Comparison of ENCODE assay signal across 20 cellular contexts in genomic region chr2:85476624-85477023, GRCh38. TPM values are rescaled to one million over a fixed set of nuclear protein-coding genes. Genes with fewer than 3 reads are reported as not detected.
DNase-seq lines count a peak whose midpoint lies in the region; ATAC-seq, FAIRE-seq and TF ChIP-seq lines count a peak whose summit lies in the region.
"Had no signal": no experiment of that assay in that cellular context is flagged by ENCODE, and none has a peak within 500 bp of the region (broad histone marks: within the 10 kb centered on the region; RNA-seq: fewer than 3 reads in every experiment).

No MANE protein-coding gene starts in this region.

- no TSS peak for BruUV-seq in HCT116 (replicated peaks; lab: Mats Ljungman, UMichigan)

- no peak overlapping the region for H3K4me3 ChIP-seq in A549
- H3K4me3 ChIP-seq in HCT116 (replicated peaks in 1 of 2; ENCODE audit: low read depth in 1 of 2, low read length in 2 of 2), result no peak overlapping the region
- H3K4me3 ChIP-seq in endodermal cell (ENCODE audit: low read length), result no peak overlapping the region
- no peak overlapping the region for H3K4me3 ChIP-seq in neural progenitor cell
- H3K4me3 ChIP-seq: GM23248, K562, PC-9 had no signal

- intact Hi-C loops in HCT116 (cut with micrococcal nuclease), result no loop called here

- H4K20me1 ChIP-seq in HCT116 (ENCODE audit: insufficient read depth) (no peaks in the 10 kb centered on the region), neural progenitor cell (ENCODE audit: low read depth) (no peaks in the 10 kb centered on the region)

- 85% methylated on average over 1 of the region's 1 CpG for WGBS in A549 (ENCODE audit: missing lambda C conversion rate)
- WGBS in endodermal cell (ENCODE audit: insufficient coverage in 1 of 2, insufficient read length in 1 of 2), 2 experiments, result 41 to 67% methylated on average over 1 of the region's 1 CpG

- CTCF ChIA-PET in A549 (lab: Yijun Ruan, JAX) (interaction anchor here (0.9 to 4.5 kb wide), 8 partner anchors 9 to 57 kb away, joined by 3 to 15 read pairs (median 5); no protein-coding TSS in a partner anchor), HCT116 (lab: Charles Lee) (no interaction called here)
- CTCF ChIA-PET in activated CD8-positive, alpha-beta memory T cell treated with anti-CD3 and anti-CD28 coated beads, Interleukin-2, amount 10 ng/mL, durations not matched to agents 7 days and 5 days (lab: Charles Lee), result interaction anchor here (1.7 kb wide), 1 partner anchor 86 kb away, joined by 3 read pairs; no protein-coding TSS in a partner anchor

- H3F3A ChIP-seq in neural progenitor cell (ENCODE audit: low read depth), result no peaks in the 10 kb centered on the region

- no peak for TF ChIP-seq RAD21 in A549 (conservative IDR thresholded peaks at IDR 0.05 in 1 of 2, IDR thresholded peaks at IDR 0.05 in 1 of 2)
- TF ChIP-seq RAD21 in HCT116 (IDR thresholded peaks at IDR 0.05; ENCODE audit: low read depth), result no peak

- H3K9me3 ChIP-seq in A549 (no peaks in the 10 kb centered on the region), HCT116 (ENCODE audit: control insufficient read depth in 1 of 2, insufficient read depth in 1 of 2, low read depth in 1 of 2, low read length in 2 of 2) (no peaks in the 10 kb centered on the region), endodermal cell (ENCODE audit: control insufficient read depth, low read length) (no peaks in the 10 kb centered on the region), neural progenitor cell (ENCODE audit: low read depth) (no peaks in the 10 kb centered on the region)
- H3K9me3 ChIP-seq: SK-N-SH had no signal

- no peaks in the 10 kb centered on the region for H3K36me3 ChIP-seq in HCT116 (ENCODE audit: control insufficient read depth in 1 of 2, insufficient read depth in 2 of 2, low read length in 2 of 2)
- no peaks in the 10 kb centered on the region for H3K36me3 ChIP-seq in endodermal cell (ENCODE audit: control insufficient read depth, insufficient read depth, low read length)
- no peaks in the 10 kb centered on the region for H3K36me3 ChIP-seq in neural progenitor cell

- no peak for TF ChIP-seq EP300 in A549 (IDR thresholded peaks at IDR 0.05)

- TF ChIP-seq CTCF in A549 (IDR thresholded peaks at IDR 0.05), result no peak
- no peak for TF ChIP-seq CTCF in HCT116 (IDR thresholded peaks at IDR 0.05 in 2 of 3, conservative IDR thresholded peaks at IDR 0.05 in 1 of 3; ENCODE audit: borderline replicate concordance in 1 of 3, insufficient read depth in 1 of 3, low read depth in 2 of 3, low read length in 2 of 3)
- no peak for TF ChIP-seq CTCF in endodermal cell (conservative IDR thresholded peaks at IDR 0.05)
- no peak for TF ChIP-seq CTCF in neural progenitor cell (IDR thresholded peaks at IDR 0.05)

- H3K27me3 ChIP-seq in HCT116 (ENCODE audit: insufficient read depth, low read length) (no peaks in the 10 kb centered on the region), endodermal cell (ENCODE audit: control insufficient read depth, insufficient read depth, low read length, poor library complexity, severe bottlenecking) (no peaks in the 10 kb centered on the region), neural progenitor cell (no peaks in the 10 kb centered on the region)

- H3K4me2 ChIP-seq in A549 (peak overlapping the region; percentile 22; the same call in 1 of the 3 replicates), HCT116 (ENCODE audit: low read length) (no peak overlapping the region), neural progenitor cell (no peak overlapping the region)
- H3K4me2 ChIP-seq: PC-9, SK-N-SH had no signal

- H3K9ac ChIP-seq in HCT116 (ENCODE audit: low read length), result no peak overlapping the region
- H3K9ac ChIP-seq in endodermal cell (ENCODE audit: extremely low read depth, low read length, poor library complexity, severe bottlenecking), result peak overlapping the region; percentile 11
- no peak overlapping the region for H3K9ac ChIP-seq in neural progenitor cell
- H3K9ac ChIP-seq: GM23248, SK-N-SH had no signal

- no peak overlapping the region for H3K27ac Mint-ChIP-seq in endodermal cell
- H3K27ac Mint-ChIP-seq in neural progenitor cell, result no peak overlapping the region
- H3K27ac Mint-ChIP-seq in activated CD8-positive, alpha-beta memory T cell treated with anti-CD3 and anti-CD28 coated beads, Interleukin-2, amount 10 ng/mL, durations not matched to agents 7 days and 5 days, result no peak overlapping the region

- no peak for TF ChIP-seq POLR2A in A549 (IDR thresholded peaks at IDR 0.05; ENCODE audit: low read length)
- TF ChIP-seq POLR2A in HCT116 (IDR thresholded peaks at IDR 0.05; ENCODE audit: borderline replicate concordance, extremely low read depth, insufficient read depth, insufficient read length), result no peak

- H2AFZ ChIP-seq in HCT116 (ENCODE audit: low read depth, low read length, poor library complexity, severe bottlenecking) (peak overlapping the region; percentile 48), neural progenitor cell (replicated peaks) (peak overlapping the region; percentile 92)
- H2AFZ ChIP-seq: GM23248, PC-9 had no signal

- H3K4me1 ChIP-seq in A549 (peaks cover 22% of the 10 kb centered on the region), HCT116 (ENCODE audit: control insufficient read depth in 1 of 2, insufficient read depth in 2 of 2, low read length in 2 of 2) (peaks cover 1 to 14% of the 10 kb centered on the region in 2 experiments; a peak in 3 of 4 replicates), endodermal cell (ENCODE audit: control insufficient read depth, insufficient read depth, low read length) (no peaks in the 10 kb centered on the region), neural progenitor cell (peaks cover 14% of the 10 kb centered on the region)

- no peak for FAIRE-seq in A549 (lab: Jason Lieb, UNC)
- FAIRE-seq: GM12891, K562 had no signal

- RAD21 ChIA-PET in HCT116 (lab: Charles Lee; ENCODE audit: low non-redundant PET in 1 of 2, low total read pairs in 2 of 2, uncharacterized antibody in 2 of 2, unreplicated experiment in 2 of 2), result no interaction called here

- H3K9me3 Mint-ChIP-seq in endodermal cell (no peaks in the 10 kb centered on the region), neural progenitor cell (no peaks in the 10 kb centered on the region)
- no peaks in the 10 kb centered on the region for H3K9me3 Mint-ChIP-seq in activated CD8-positive, alpha-beta memory T cell treated with anti-CD3 and anti-CD28 coated beads, Interleukin-2, amount 10 ng/mL, durations not matched to agents 7 days and 5 days (ENCODE audit: low read depth)

- no peak overlapping the region for H3K4me3 Mint-ChIP-seq in endodermal cell
- no peak overlapping the region for H3K4me3 Mint-ChIP-seq in neural progenitor cell
- H3K4me3 Mint-ChIP-seq in activated CD8-positive, alpha-beta memory T cell treated with anti-CD3 and anti-CD28 coated beads, Interleukin-2, amount 10 ng/mL, durations not matched to agents 7 days and 5 days, result no peak overlapping the region
- H3K4me3 Mint-ChIP-seq: CD4-positive, CD25-positive, alpha-beta regulatory T cell had no signal

- H3K4me1 Mint-ChIP-seq in endodermal cell (peaks cover 19% of the 10 kb centered on the region), neural progenitor cell (peaks cover 7% of the 10 kb centered on the region)
- H3K4me1 Mint-ChIP-seq in activated CD8-positive, alpha-beta memory T cell treated with anti-CD3 and anti-CD28 coated beads, Interleukin-2, amount 10 ng/mL, durations not matched to agents 7 days and 5 days, result no peaks in the 10 kb centered on the region
- H3K4me1 Mint-ChIP-seq: CD4-positive, CD25-positive, alpha-beta regulatory T cell had no signal

- peak in 1 of 2 experiments; percentile 11; a peak in 1 of 6 replicates for ATAC-seq in A549
- no peak for ATAC-seq in HCT116
- ATAC-seq in activated CD8-positive, alpha-beta memory T cell treated with anti-CD3 and anti-CD28 coated beads, Interleukin-2, amount 10 ng/mL, durations not matched to agents 7 days and 5 days, result no peak
- ATAC-seq in HG03571 (IDR thresholded peaks at IDR 0.05; ENCODE audit: unreplicated experiment), result no peak
- ATAC-seq: K562 had no signal

- no peaks in the 10 kb centered on the region for H3K27me3 Mint-ChIP-seq in endodermal cell (ENCODE audit: insufficient read depth)
- no peaks in the 10 kb centered on the region for H3K27me3 Mint-ChIP-seq in neural progenitor cell (ENCODE audit: insufficient read depth, low read depth)
- H3K27me3 Mint-ChIP-seq in activated CD8-positive, alpha-beta memory T cell treated with anti-CD3 and anti-CD28 coated beads, Interleukin-2, amount 10 ng/mL, durations not matched to agents 7 days and 5 days, result peaks cover 3% of the 10 kb centered on the region

- H3K36me3 Mint-ChIP-seq in endodermal cell (ENCODE audit: low read depth), result no peaks in the 10 kb centered on the region
- no peaks in the 10 kb centered on the region for H3K36me3 Mint-ChIP-seq in neural progenitor cell
- no peaks in the 10 kb centered on the region for H3K36me3 Mint-ChIP-seq in activated CD8-positive, alpha-beta memory T cell treated with anti-CD3 and anti-CD28 coated beads, Interleukin-2, amount 10 ng/mL, durations not matched to agents 7 days and 5 days
- H3K36me3 Mint-ChIP-seq: CD4-positive, CD25-positive, alpha-beta regulatory T cell had no signal

- POLR2A ChIA-PET in A549 (lab: Yijun Ruan, JAX), result interaction anchor here (0.8 to 2.0 kb wide), 2 partner anchors 62 kb away, joined by 5 to 7 read pairs; partner anchors contain the start of gene MAT2A
- POLR2A ChIA-PET in HCT116 (lab: Charles Lee), result interaction anchor here (1.1 kb wide), 1 partner anchor 70 kb away, joined by 4 read pairs; no protein-coding TSS in a partner anchor

- H3K27ac ChIP-seq in A549 (peak overlapping the region; percentile 23 to 53; a peak in 3 of 6 replicates), HCT116 (ENCODE audit: low read depth, low read length) (no peak overlapping the region), endodermal cell (ENCODE audit: low read depth, low read length) (no peak overlapping the region), neural progenitor cell (no peak overlapping the region)
- H3K27ac ChIP-seq: GM23248, PC-9 had no signal

- H3K9me2 ChIP-seq in HCT116 (ENCODE audit: insufficient read depth), result no peaks in the 10 kb centered on the region
- H3K9me2 ChIP-seq: SK-N-SH had no signal

- H3K79me2 ChIP-seq in HCT116 (ENCODE audit: insufficient read depth, low read length) (no peaks in the 10 kb centered on the region), neural progenitor cell (ENCODE audit: low read depth) (no peaks in the 10 kb centered on the region)

- DNase-seq in A549 (ENCODE audit: low read depth in 1 of 2, low spot score in 1 of 2) (no peak), HCT116 (ENCODE audit: low read depth, low spot score) (no peak), endodermal cell (no peak), neural progenitor cell (ENCODE audit: low spot score) (no peak), 8988T (no peak), NCI-H526 (lab: John Stamatoyannopoulos, UW) (no peak)
- no peak for DNase-seq in activated CD8-positive, alpha-beta memory T cell treated with anti-CD3 and anti-CD28 coated beads, Interleukin-2, amount 10 ng/mL, durations not matched to agents 7 days and 5 days
- DNase-seq: CD4-positive, CD25-positive, alpha-beta regulatory T cell; DMS153; GM23248; NCI-H1092; NCI-H1436 treated with DMSO at 0.1 percent for 48 hours; NCI-H1930; PC-9; SIG-M5; SK-N-SH had no signal

RNA-seq across cellular contexts. Expression of gene SH2D6, which starts 58.1 kb away (rescaled TPM):
- polyA plus RNA-seq in A549 (2011; rRNA removed), result 1.3 and 1.8 TPM in 2 replicates
- 0.48 and 0.69 TPM in 2 replicates for polyA plus RNA-seq in A549 (2012; cell fraction: cytosol; rRNA removed)
- 2.1 and 3.2 TPM in 2 replicates for polyA plus RNA-seq in A549 (2012; cell fraction: nucleus; rRNA removed)
- 1.4 to 1.5 TPM (median 1.4 TPM) in 3 replicates for polyA plus RNA-seq in A549 (2017; fragmentation: RNase III; extraction: RNeasy Plus Mini Kit Qiagen cat#74134 plus additional on column Dnase treatment)
- 0.83 and 1.9 TPM in 2 replicates for polyA minus RNA-seq in A549 (2011; rRNA and poly(A)+ RNA removed)
- 2.7 TPM for total RNA-seq in HCT116 (2021; ENCODE audit: unreplicated experiment)
- 0.51 and 1.1 TPM in 2 replicates for polyA plus RNA-seq in HCT116 (2012)
- 1 to 10 TPM in 1 of 2 donors, under 1 TPM in 1; 0.68 to 1.1 TPM for total RNA-seq in endodermal cell
- 0.28 TPM for polyA plus RNA-seq in endodermal cell (2013, experiment 1 of 2)
- 0.70 TPM for polyA plus RNA-seq in endodermal cell (2013, experiment 2 of 2)
- total RNA-seq in neural progenitor cell (ENCODE audit: low replicate concordance), result 0.07 and 0.74 TPM in 2 replicates
- under 1 TPM; 0.52 to 0.82 TPM for total RNA-seq in activated CD8-positive, alpha-beta memory T cell treated with anti-CD3 and anti-CD28 coated beads, Interleukin-2, amount 10 ng/mL, durations not matched to agents 7 days and 5 days
- total RNA-seq: G401, GM23248 had no signal
- polyA plus RNA-seq: CD4-positive, CD25-positive, alpha-beta regulatory T cell had no signal

Comparison
In these comparisons a context has a peak if more than half of its experiments do, and no peak if none do; other contexts are left out.
1. H3K27ac ChIP-seq: peak in A549 (2 of 2); none in HCT116 (single experiment), endodermal cell (single experiment) and neural progenitor cell (single experiment).